ENCODE assay signal across 22 cellular contexts in the genomic region with DNA sequence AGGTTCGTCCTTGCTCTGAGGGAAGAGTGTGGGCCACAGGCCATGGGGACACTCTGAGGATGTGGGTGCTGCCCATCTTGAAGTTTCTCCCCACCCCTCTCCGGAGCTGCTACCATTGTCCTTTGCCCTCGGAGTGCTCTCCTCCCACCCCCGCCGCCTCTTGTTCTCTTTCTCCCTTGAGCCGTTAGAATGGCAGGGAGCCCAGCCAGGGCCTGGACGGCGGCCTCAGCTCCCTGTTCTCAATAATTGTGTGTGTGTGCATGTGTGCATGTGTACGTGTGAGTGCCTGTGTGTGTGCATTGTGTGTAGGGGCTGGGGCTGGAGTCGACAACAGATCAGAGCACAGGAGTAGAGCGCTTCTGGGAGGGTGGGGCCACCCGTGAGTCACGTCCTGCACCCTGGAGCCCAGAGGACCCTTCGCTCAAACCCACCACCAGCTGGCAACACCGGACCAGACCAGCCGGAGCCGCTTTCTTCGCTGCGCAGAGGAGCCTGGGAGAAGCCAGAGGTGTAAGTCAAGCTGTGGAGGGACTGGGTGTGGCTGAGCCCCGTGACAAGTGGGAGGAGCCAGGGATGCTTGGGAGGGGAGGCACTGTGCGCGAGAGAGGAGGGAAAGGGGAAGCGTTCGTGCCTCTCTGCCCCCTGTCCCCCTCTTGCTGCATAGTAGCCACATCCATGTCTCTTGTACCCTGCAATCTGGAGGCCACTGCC. TPM values are rescaled to one million over a fixed set of nuclear protein-coding genes. Genes with fewer than 3 reads are reported as not detected.
DNase-seq lines count a peak whose midpoint lies in the region; ATAC-seq and TF ChIP-seq lines count a peak whose summit lies in the region.
"Had no signal": no experiment of that assay in that cellular context is flagged by ENCODE, and none has a peak within 500 bp of the region (broad histone marks: within the 10 kb centered on the region; RNA-seq: fewer than 3 reads in every experiment).

No MANE protein-coding gene starts in this region.

- no peak for ATAC-seq in central memory CD8-positive, alpha-beta T cell (replicated peaks; ENCODE audit: extremely low read depth, poor library complexity, severe bottlenecking)
- ATAC-seq in HG02938 (IDR thresholded peaks at IDR 0.05; ENCODE audit: unreplicated experiment): no peak

- no peak for TF ChIP-seq CTCF in H9 (conservative IDR thresholded peaks at IDR 0.05)
- no peak for TF ChIP-seq CTCF in HFFc6 (IDR thresholded peaks at IDR 0.05)

- H3K79me2 ChIP-seq in H9 (ENCODE audit: insufficient read depth, low read length): no peaks in the 10 kb centered on the region

- no peak overlapping the region for H3K4ac ChIP-seq in H9 (ENCODE audit: low read depth, low read length)

- peaks cover 28% of the 10 kb centered on the region for H3K27me3 Mint-ChIP-seq in H9 (ENCODE audit: low read depth)
- peaks cover 43% of the 10 kb centered on the region for H3K27me3 Mint-ChIP-seq in central memory CD8-positive, alpha-beta T cell
- peaks cover 56% of the 10 kb centered on the region for H3K27me3 Mint-ChIP-seq in HFFc6 (ENCODE audit: insufficient read depth)

- no peaks in the 10 kb centered on the region for H3K9me3 ChIP-seq in H9 (ENCODE audit: control insufficient read depth, low read depth, low read length)
- H3K9me3 ChIP-seq: HAP-1, MG63 had no signal

- H3K27ac Mint-ChIP-seq in H9 (no peak overlapping the region; a peak in 1 of 7 replicates), HFFc6 (no peak overlapping the region)
- H3K27ac Mint-ChIP-seq in central memory CD8-positive, alpha-beta T cell (ENCODE audit: low read depth): peak overlapping the region; percentile 2
- H3K27ac Mint-ChIP-seq: B cell, IgD-negative memory B cell had no signal

- H3K18ac ChIP-seq in H9 (ENCODE audit: insufficient read length, low read depth, low read length): no peak overlapping the region

- WGBS in H9 (ENCODE audit: extremely low coverage, insufficient read length, low lambda C conversion rate): no CpG with 5 or more reads among the region's 24 CpGs

- H3K14ac ChIP-seq in H9 (ENCODE audit: insufficient read depth, low read length): no peak overlapping the region

- H2BK12ac ChIP-seq in H9 (ENCODE audit: insufficient read length, low read depth, low read length): no peak overlapping the region

- no peak overlapping the region for H2BK15ac ChIP-seq in H9 (ENCODE audit: low read depth, low read length)

- no peak overlapping the region for H2AFZ ChIP-seq in H9 (ENCODE audit: low read length)
- H2AFZ ChIP-seq: PC-9 had no signal

- no peaks in the 10 kb centered on the region for H3K4me1 ChIP-seq in H9 (ENCODE audit: insufficient read depth, low read length)
- H3K4me1 ChIP-seq: HAP-1 had no signal

- no peak overlapping the region for H3K23ac ChIP-seq in H9 (ENCODE audit: insufficient read length, low read depth, low read length)

- H3K4me1 Mint-ChIP-seq in H9 (peaks cover 11 to 12% of the 10 kb centered on the region in 2 experiments), HFFc6 (ENCODE audit: low read depth) (no peaks in the 10 kb centered on the region)
- H3K4me1 Mint-ChIP-seq in central memory CD8-positive, alpha-beta T cell: no peaks in the 10 kb centered on the region
- H3K4me1 Mint-ChIP-seq: B cell; CD4-positive, CD25-positive, alpha-beta regulatory T cell had no signal

- H2BK120ac ChIP-seq in H9 (ENCODE audit: low read depth, low read length, poor library complexity, severe bottlenecking): no peak overlapping the region

- H3K27ac ChIP-seq in H9 (ENCODE audit: insufficient read length, low read depth, low read length): no peak overlapping the region
- H3K27ac ChIP-seq: HL-60, PC-9, SK-N-MC had no signal

- no peak overlapping the region for H2BK20ac ChIP-seq in H9 (ENCODE audit: low read depth, low read length, poor library complexity, severe bottlenecking)

- H4K91ac ChIP-seq in H9 (ENCODE audit: insufficient read length, low read depth, low read length): no peak overlapping the region

- no peaks in the 10 kb centered on the region for H3K23me2 ChIP-seq in H9 (ENCODE audit: insufficient read length, low read depth, low read length, poor library complexity, severe bottlenecking)

- no peak overlapping the region for H2BK5ac ChIP-seq in H9 (ENCODE audit: insufficient read length, low read length)

- no peaks in the 10 kb centered on the region for H4K20me1 ChIP-seq in H9 (ENCODE audit: control insufficient read depth, insufficient read depth, insufficient read length)

- peak; percentile 8 to 18 for DNase-seq in NOMO-1 (lab: John Stamatoyannopoulos, UW; ENCODE audit: unreplicated experiment in 2 of 2)
- no peak for DNase-seq in NOMO-1 treated with dmso at 0.1 percent for 144 hours (lab: John Stamatoyannopoulos, UW; ENCODE audit: unreplicated experiment)
- DNase-seq in H9: peak; percentile 63
- DNase-seq in central memory CD8-positive, alpha-beta T cell (ENCODE audit: low spot score in 2 of 2): no peak
- peak; percentile 35 for DNase-seq in pons (ENCODE audit: low spot score)
- no peak for DNase-seq in HFFc6
- DNase-seq: CD4-positive, CD25-positive, alpha-beta regulatory T cell; Kasumi-1; MG63; NCI-H1105 treated with DMSO at 0.1 percent for 48 hours; NCI-H1694; NCI-H2081 treated with DMSO at 0.1 percent for 48 hours; PC-9 had no signal

- no peak overlapping the region for H4K8ac ChIP-seq in H9 (replicated peaks; ENCODE audit: insufficient read length, low read depth, low read length)

- H3K4me3 Mint-ChIP-seq in H9 (no peak overlapping the region), HFFc6 (no peak overlapping the region)
- H3K4me3 Mint-ChIP-seq in central memory CD8-positive, alpha-beta T cell: no peak overlapping the region
- H3K4me3 Mint-ChIP-seq: B cell; CD4-positive, CD25-positive, alpha-beta regulatory T cell; IgD-negative memory B cell had no signal

- H3K4me2 ChIP-seq in H9 (ENCODE audit: insufficient read depth, insufficient read length, low read length): no peak overlapping the region
- H3K4me2 ChIP-seq: PC-9 had no signal

- no peak overlapping the region for H3K56ac ChIP-seq in H9 (ENCODE audit: insufficient read length, low read depth, low read length)

- no peak overlapping the region for H3T11ph ChIP-seq in H9 (ENCODE audit: low read length)

- H3K9me3 Mint-ChIP-seq in H9 (no peaks in the 10 kb centered on the region), HFFc6 (no peaks in the 10 kb centered on the region)
- no peaks in the 10 kb centered on the region for H3K9me3 Mint-ChIP-seq in central memory CD8-positive, alpha-beta T cell
- H3K9me3 Mint-ChIP-seq: IgD-negative memory B cell had no signal

- no peak overlapping the region for H3K9ac ChIP-seq in H9 (ENCODE audit: extremely low read depth, insufficient read length, low read length)

- H4K5ac ChIP-seq in H9 (ENCODE audit: insufficient read length, low read depth, low read length): no peak overlapping the region

- H2AK5ac ChIP-seq in H9 (ENCODE audit: insufficient read length, low read length): no peak overlapping the region

- H3K79me1 ChIP-seq in H9 (ENCODE audit: insufficient read depth, low read depth, low read length, poor library complexity, severe bottlenecking): no peaks in the 10 kb centered on the region

- no peaks in the 10 kb centered on the region for H3K27me3 ChIP-seq in H9 (ENCODE audit: insufficient read depth, low read length)
- H3K27me3 ChIP-seq: MG63 had no signal

- H3K36me3 Mint-ChIP-seq in H9 (ENCODE audit: insufficient read depth in 1 of 3, low read depth in 3 of 3) (no peaks in the 10 kb centered on the region), HFFc6 (ENCODE audit: low read depth) (no peaks in the 10 kb centered on the region)
- H3K36me3 Mint-ChIP-seq in central memory CD8-positive, alpha-beta T cell (ENCODE audit: insufficient read depth): no peaks in the 10 kb centered on the region
- H3K36me3 Mint-ChIP-seq: CD4-positive, CD25-positive, alpha-beta regulatory T cell; IgD-negative memory B cell had no signal

RNA-seq across cellular contexts. Expression of a gene that starts 25.9 kb away (rescaled TPM):
- total RNA-seq in H9 (2021): 0.09 and 0.22 TPM in 2 replicates
- total RNA-seq in HFFc6 (2021; fragmentation: NEBNext Ultra II Directional; extraction: Animal tissue kit (Norgen Biotek cat#: 25700)): not detected
- total RNA-seq: A172; CD4-positive, CD25-positive, alpha-beta regulatory T cell; HT1080; NCI-H460; PC-9 had no signal

Comparison
In these comparisons a context has a peak if more than half of its experiments do, and no peak if none do; other contexts are left out.
1. DNase-seq: peak in NOMO-1 (2 of 2), H9 (single experiment) and pons (single experiment); none in NOMO-1 treated with dmso at 0.1 percent for 144 hours (single experiment), central memory CD8-positive, alpha-beta T cell (0 of 2) and HFFc6 (single experiment).